ENCODE assay signal across 8 cellular contexts in the genomic region with DNA sequence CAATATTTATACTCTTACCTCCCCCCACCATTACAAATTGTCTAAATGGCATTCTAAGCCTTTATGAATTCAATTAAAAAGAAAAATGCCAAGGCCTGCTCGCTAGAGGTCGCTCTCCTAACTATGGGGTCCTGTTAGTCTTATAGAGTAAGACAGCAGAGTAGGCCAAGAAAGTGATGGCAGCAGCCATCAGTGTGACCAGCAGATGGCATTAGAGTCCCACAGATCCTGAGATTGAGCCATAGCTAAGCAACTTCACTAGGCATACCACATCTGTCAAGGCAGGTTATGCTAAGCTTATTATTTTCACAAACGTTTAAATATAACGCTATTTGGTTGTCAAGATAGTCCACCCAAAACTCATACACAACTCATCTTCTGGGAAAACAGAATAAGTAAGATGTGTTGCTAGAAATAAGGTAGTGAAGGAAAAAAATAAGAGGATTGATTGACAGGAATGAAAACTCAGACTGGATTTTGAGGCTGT. TPM values are rescaled to one million over a fixed set of nuclear protein-coding genes. Genes with fewer than 3 reads are reported as not detected.
DNase-seq lines count a peak whose midpoint lies in the region; ATAC-seq and TF ChIP-seq lines count a peak whose summit lies in the region.

No MANE protein-coding gene starts in this region.

- no peaks in the 10 kb centered on the region for H3K9me2 ChIP-seq in GM23248 (ENCODE audit: insufficient read depth)
- no peaks in the 10 kb centered on the region for H3K9me2 ChIP-seq in OCI-LY7 (ENCODE audit: insufficient read depth, low read length)

- H4K20me1 ChIP-seq in GM23248 (ENCODE audit: insufficient read depth) = no peaks in the 10 kb centered on the region
- H4K20me1 ChIP-seq in KMS-11 (ENCODE audit: insufficient read depth) = no peaks in the 10 kb centered on the region
- no peaks in the 10 kb centered on the region for H4K20me1 ChIP-seq in OCI-LY7 (ENCODE audit: insufficient read depth, low read length)

- ATAC-seq in naive thymus-derived CD4-positive, alpha-beta T cell = peak; percentile 100
- ATAC-seq in stimulated activated effector memory CD8-positive, alpha-beta T cell treated with anti-CD3 and anti-CD28 coated beads, Interleukin-12 subunit alpha, Interleukin-12 subunit beta, amount 100 ng/mL, for 72 hours = peak; percentile 99

- H3K27me3 ChIP-seq in GM23248 (replicated peaks; ENCODE audit: insufficient read depth) (no peaks in the 10 kb centered on the region), KMS-11 (ENCODE audit: insufficient read depth, low read depth) (no peaks in the 10 kb centered on the region)
- no peaks in the 10 kb centered on the region for H3K27me3 ChIP-seq in naive thymus-derived CD4-positive, alpha-beta T cell (ENCODE audit: control insufficient read depth in 2 of 2, insufficient read depth in 2 of 2, low read length in 2 of 2)

- no peaks in the 10 kb centered on the region for H3F3A ChIP-seq in GM23248 (ENCODE audit: insufficient read depth)

- WGBS in GM23248 (ENCODE audit: low coverage in 1 of 2, low lambda C conversion rate in 2 of 2, missing lambda C conversion rate in 2 of 2), 2 experiments = 0% methylated on average over 4 of the region's 4 CpGs

- in situ Hi-C loops in GM23248 (cut with MboI) = loop anchor here (5.0 kb wide), 1 partner anchor 127 kb away; no protein-coding TSS in a partner anchor

- DNase-seq in EL (peak; percentile 95), GM23248 (peak; percentile 92), OCI-LY7 (ENCODE audit: low spot score) (peak; percentile 94), erythroblast (lab: John Stamatoyannopoulos, UW) (peak; percentile 94 to 97)
- DNase-seq in activated CD8-positive, alpha-beta memory T cell treated with anti-CD3 and anti-CD28 coated beads, Interleukin-2, amount 50 U/mL, for 48 hours = peak; percentile 84
- DNase-seq in naive thymus-derived CD4-positive, alpha-beta T cell = peak; percentile 60 to 89 (median 86)
- peak; percentile 70 to 89 for DNase-seq in stimulated activated effector memory CD8-positive, alpha-beta T cell treated with anti-CD3 and anti-CD28 coated beads, Interleukin-12 subunit alpha, Interleukin-12 subunit beta, amount 100 ng/mL, for 72 hours (ENCODE audit: low spot score in 2 of 2)

- H3K27ac Mint-ChIP-seq in naive thymus-derived CD4-positive, alpha-beta T cell = no peak overlapping the region
- H3K27ac Mint-ChIP-seq in stimulated activated effector memory CD8-positive, alpha-beta T cell treated with anti-CD3 and anti-CD28 coated beads, Interleukin-12 subunit alpha, Interleukin-12 subunit beta, amount 100 ng/mL, for 72 hours = no peak overlapping the region

- H3K4me1 ChIP-seq in GM23248 (ENCODE audit: insufficient read depth) = no peaks in the 10 kb centered on the region
- H3K4me1 ChIP-seq in KMS-11 (ENCODE audit: low read depth, poor library complexity, severe bottlenecking) = no peaks in the 10 kb centered on the region
- H3K4me1 ChIP-seq in OCI-LY7 (ENCODE audit: insufficient read depth, low read length, poor library complexity, severe bottlenecking) = no peaks in the 10 kb centered on the region
- H3K4me1 ChIP-seq in naive thymus-derived CD4-positive, alpha-beta T cell (ENCODE audit: control insufficient read depth in 2 of 2, insufficient read depth in 2 of 2, low read length in 2 of 2) = no peaks in the 10 kb centered on the region

- CTCF ChIA-PET in OCI-LY7 (lab: Charles Lee; ENCODE audit: unreplicated experiment) = interaction anchor here (0.6 to 1.5 kb wide), 8 partner anchors 9 to 643 kb away, joined by 3 to 4 read pairs (median 3); no protein-coding TSS in a partner anchor
- CTCF ChIA-PET in naive thymus-derived CD4-positive, alpha-beta T cell (lab: Charles Lee) = interaction anchor here (0.5 to 6.0 kb wide), 21 partner anchors 8 to 641 kb away, joined by 3 to 105 read pairs (median 4); no protein-coding TSS in a partner anchor

- H3K27ac ChIP-seq in GM23248 = no peak overlapping the region
- no peak overlapping the region for H3K27ac ChIP-seq in KMS-11
- no peak overlapping the region for H3K27ac ChIP-seq in OCI-LY7 (ENCODE audit: low read depth, low read length, poor library complexity, severe bottlenecking)
- H3K27ac ChIP-seq in naive thymus-derived CD4-positive, alpha-beta T cell (ENCODE audit: low read depth, low read length) = no peak overlapping the region

- POLR2A ChIA-PET in OCI-LY7 (lab: Charles Lee) = interaction anchor here (1.6 kb wide), 1 partner anchor 9 kb away, joined by 5 read pairs; no protein-coding TSS in a partner anchor
- POLR2A ChIA-PET in naive thymus-derived CD4-positive, alpha-beta T cell (lab: Charles Lee) = interaction anchor here (1.0 kb wide), 1 partner anchor 9 kb away, joined by 3 read pairs; no protein-coding TSS in a partner anchor

- H3K79me2 ChIP-seq in GM23248 (ENCODE audit: insufficient read depth) (no peaks in the 10 kb centered on the region), KMS-11 (ENCODE audit: insufficient read depth, low read depth) (no peaks in the 10 kb centered on the region), OCI-LY7 (ENCODE audit: insufficient read depth, low read depth, low read length) (no peaks in the 10 kb centered on the region)

- H3K4me2 ChIP-seq in GM23248 (ENCODE audit: unreplicated experiment) (no peak overlapping the region), KMS-11 (no peak overlapping the region), OCI-LY7 (ENCODE audit: low read length) (no peak overlapping the region)

- H3K4me1 Mint-ChIP-seq in naive thymus-derived CD4-positive, alpha-beta T cell = no peaks in the 10 kb centered on the region
- no peaks in the 10 kb centered on the region for H3K4me1 Mint-ChIP-seq in stimulated activated effector memory CD8-positive, alpha-beta T cell treated with anti-CD3 and anti-CD28 coated beads, Interleukin-12 subunit alpha, Interleukin-12 subunit beta, amount 100 ng/mL, for 72 hours

- H3K36me3 Mint-ChIP-seq in naive thymus-derived CD4-positive, alpha-beta T cell = no peaks in the 10 kb centered on the region
- no peaks in the 10 kb centered on the region for H3K36me3 Mint-ChIP-seq in stimulated activated effector memory CD8-positive, alpha-beta T cell treated with anti-CD3 and anti-CD28 coated beads, Interleukin-12 subunit alpha, Interleukin-12 subunit beta, amount 100 ng/mL, for 72 hours

- no peak overlapping the region for H3K4me3 Mint-ChIP-seq in naive thymus-derived CD4-positive, alpha-beta T cell
- H3K4me3 Mint-ChIP-seq in stimulated activated effector memory CD8-positive, alpha-beta T cell treated with anti-CD3 and anti-CD28 coated beads, Interleukin-12 subunit alpha, Interleukin-12 subunit beta, amount 100 ng/mL, for 72 hours = no peak overlapping the region

- H3K4me3 ChIP-seq in GM23248 (no peak overlapping the region), KMS-11 (IDR thresholded peaks at IDR 0.05; ENCODE audit: insufficient read depth, low read depth, low read length) (no peak overlapping the region), OCI-LY7 (ENCODE audit: low read depth, low read length, poor library complexity, severe bottlenecking) (no peak overlapping the region)
- no peak overlapping the region for H3K4me3 ChIP-seq in naive thymus-derived CD4-positive, alpha-beta T cell (ENCODE audit: low read length)

- H3K27me3 Mint-ChIP-seq in naive thymus-derived CD4-positive, alpha-beta T cell = peaks cover 0 to 3% (median 0%) of the 10 kb centered on the region in 5 donors

- no peaks in the 10 kb centered on the region for H3K36me3 ChIP-seq in GM23248 (ENCODE audit: low read depth)
- H3K36me3 ChIP-seq in KMS-11 (ENCODE audit: insufficient read depth) = no peaks in the 10 kb centered on the region
- no peaks in the 10 kb centered on the region for H3K36me3 ChIP-seq in OCI-LY7 (ENCODE audit: insufficient read depth, low read length)
- no peaks in the 10 kb centered on the region for H3K36me3 ChIP-seq in naive thymus-derived CD4-positive, alpha-beta T cell (ENCODE audit: control insufficient read depth in 2 of 3, insufficient read depth in 3 of 3, low read length in 3 of 3)

- intact Hi-C loops in OCI-LY7 (cut with micrococcal nuclease; ENCODE audit: unreplicated experiment) = loop anchor here (1.0 to 10.0 kb wide), 7 partner anchors 58 to 569 kb away; a partner anchor contains a TSS
- intact Hi-C loops in naive thymus-derived CD4-positive, alpha-beta T cell (cut with micrococcal nuclease) = loop anchor here (1.0 to 10.0 kb wide), 13 partner anchors 30 to 857 kb away; a partner anchor contains a TSS

- TF ChIP-seq CTCF in KMS-11 (conservative IDR thresholded peaks at IDR 0.05; ENCODE audit: low read depth, low read length) (peak; percentile 97), OCI-LY7 (conservative IDR thresholded peaks at IDR 0.05; ENCODE audit: low read length) (peak; percentile 100)

- H3K9ac ChIP-seq in GM23248 = no peak overlapping the region
- H3K9ac ChIP-seq in KMS-11 = no peak overlapping the region

- H2AFZ ChIP-seq in GM23248 (no peak overlapping the region), KMS-11 (ENCODE audit: low read depth) (no peak overlapping the region), OCI-LY7 (ENCODE audit: low read length) (no peak overlapping the region)

- BruUV-seq in OCI-LY7 (replicated peaks; lab: Mats Ljungman, UMichigan) = no TSS peak

- TF ChIP-seq POLR2A in erythroblast (IDR thresholded peaks at IDR 0.05; ENCODE audit: low read length) = no peak

- no peaks in the 10 kb centered on the region for H3K9me3 Mint-ChIP-seq in naive thymus-derived CD4-positive, alpha-beta T cell
- no peaks in the 10 kb centered on the region for H3K9me3 Mint-ChIP-seq in stimulated activated effector memory CD8-positive, alpha-beta T cell treated with anti-CD3 and anti-CD28 coated beads, Interleukin-12 subunit alpha, Interleukin-12 subunit beta, amount 100 ng/mL, for 72 hours

- H3K9me3 ChIP-seq in GM23248 (ENCODE audit: low read depth) = no peaks in the 10 kb centered on the region
- H3K9me3 ChIP-seq in OCI-LY7 (ENCODE audit: low read length) = no peaks in the 10 kb centered on the region
- H3K9me3 ChIP-seq in naive thymus-derived CD4-positive, alpha-beta T cell (ENCODE audit: control insufficient read depth in 2 of 3, low read length in 3 of 3) = no peaks in the 10 kb centered on the region

RNA-seq across cellular contexts. Expression of a gene that starts 57.6 kb away (rescaled TPM):
- total RNA-seq in GM23248 (2014; rRNA removed; shearing (Covaris generic)) = 22.3 and 39.2 TPM in 2 replicates
- polyA plus RNA-seq in GM23248 (2016; fragmentation: Nextera tagmentation; extraction: Ambion mirVana) = 10.3 and 11.7 TPM in 2 replicates
- total RNA-seq in OCI-LY7 (2014; rRNA removed; shearing (Covaris generic)) = 23.9 and 25.8 TPM in 2 replicates
- 47.0 and 50.0 TPM in 2 replicates for total RNA-seq in OCI-LY7 (2022)
- 10 to 100 TPM; 41.1 to 69.2 (median 54.9) TPM for total RNA-seq in naive thymus-derived CD4-positive, alpha-beta T cell
- 10 to 100 TPM; 12.4 to 23.1 TPM for polyA plus RNA-seq in naive thymus-derived CD4-positive, alpha-beta T cell
